Comparison of ENCODE assay signal across 8 cellular contexts in the genomic region with DNA sequence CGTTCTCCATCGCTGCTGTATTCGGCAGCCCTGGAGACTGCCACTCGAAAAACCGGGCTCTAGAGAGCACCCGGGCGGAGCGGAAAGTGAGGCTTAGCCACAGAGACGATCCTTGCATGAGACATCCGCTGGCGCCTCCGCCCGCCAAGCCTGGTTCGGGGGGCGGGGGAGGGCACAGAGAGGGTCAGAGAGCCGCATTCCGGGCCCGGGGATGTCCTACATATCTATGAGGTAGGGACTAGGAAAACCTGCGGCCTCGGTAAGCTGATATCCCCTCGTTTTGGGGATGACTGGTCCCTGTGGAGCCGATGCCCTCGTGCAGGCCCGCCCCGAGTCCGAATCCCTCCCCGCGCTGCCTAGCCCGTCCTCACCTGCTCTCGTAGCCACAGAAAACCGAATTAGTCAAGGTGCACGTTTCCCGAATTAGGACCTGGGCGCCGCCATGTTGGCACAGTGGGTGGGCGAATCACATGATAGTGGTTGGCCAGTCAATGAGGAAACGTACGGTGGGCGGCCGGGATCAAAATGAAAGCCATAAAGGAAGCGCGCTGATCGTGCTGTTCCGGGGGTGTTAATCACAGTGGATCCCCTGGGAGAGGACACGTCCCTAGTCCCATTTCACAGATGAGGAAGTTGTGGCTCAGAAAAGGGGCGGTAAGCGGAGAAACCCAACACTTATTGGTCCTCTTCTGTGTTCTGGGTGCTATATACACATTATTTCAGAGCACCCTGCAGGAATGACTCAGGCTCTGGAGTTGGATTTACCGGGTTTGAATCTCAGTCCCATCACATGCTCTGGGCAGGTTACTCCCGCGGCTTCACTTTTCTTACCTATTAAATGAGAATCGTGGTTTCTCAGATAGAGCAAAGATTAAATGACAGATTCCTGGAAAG. TPM values are rescaled to one million over a fixed set of nuclear protein-coding genes. Genes with fewer than 3 reads are reported as not detected.
DNase-seq lines count a peak whose midpoint lies in the region; ATAC-seq and TF ChIP-seq lines count a peak whose summit lies in the region.

A gene (minus strand): TSS at position 459 of the 894 bp plus-strand sequence. CDS start 341 bp downstream, at position 118.

- H3K79me2 ChIP-seq in neural cell (replicated peaks; ENCODE audit: insufficient read depth, low read length): peaks cover 38% of the 10 kb centered on the region

- TF ChIP-seq RAD21 in neural cell (conservative IDR thresholded peaks at IDR 0.05): no peak

- H3K36me3 Mint-ChIP-seq in stimulated activated naive CD8-positive, alpha-beta T cell treated with anti-CD3 and anti-CD28 coated beads, Interleukin-15, Interleukin-2, amounts not matched to agents 100 ng/mL and 50 ng/mL, for 24 hours (ENCODE audit: low read depth): peaks cover 25% of the 10 kb centered on the region

- no peaks in the 10 kb centered on the region for H4K20me1 ChIP-seq in neural cell (ENCODE audit: insufficient read depth)

- TF ChIP-seq CTCF in neural cell (IDR thresholded peaks at IDR 0.05; ENCODE audit: poor library complexity, severe bottlenecking): no peak

- H3K27ac Mint-ChIP-seq in stimulated activated naive CD8-positive, alpha-beta T cell treated with anti-CD3 and anti-CD28 coated beads, Interleukin-15, Interleukin-2, amounts not matched to agents 100 ng/mL and 50 ng/mL, for 24 hours: peak within 1 kb of the TSS; percentile 93

- H3K9me3 Mint-ChIP-seq in stimulated activated naive CD8-positive, alpha-beta T cell treated with anti-CD3 and anti-CD28 coated beads, Interleukin-15, Interleukin-2, amounts not matched to agents 100 ng/mL and 50 ng/mL, for 24 hours: no peaks in the 10 kb centered on the region

- H3K27me3 Mint-ChIP-seq in stimulated activated naive CD8-positive, alpha-beta T cell treated with anti-CD3 and anti-CD28 coated beads, Interleukin-15, Interleukin-2, amounts not matched to agents 100 ng/mL and 50 ng/mL, for 24 hours: no peaks in the 10 kb centered on the region

- no peaks in the 10 kb centered on the region for H3K9me2 ChIP-seq in neural cell (ENCODE audit: insufficient read depth, low read length)

- peak within 1 kb of the TSS; percentile 98 for H3K4me3 Mint-ChIP-seq in stimulated activated naive CD8-positive, alpha-beta T cell treated with anti-CD3 and anti-CD28 coated beads, Interleukin-15, Interleukin-2, amounts not matched to agents 100 ng/mL and 50 ng/mL, for 24 hours

- H2AFZ ChIP-seq in neural cell (ENCODE audit: low read depth, low read length): peak within 1 kb of the TSS; percentile 63

- H3F3A ChIP-seq in neural cell (ENCODE audit: insufficient read depth, low read length, poor library complexity, severe bottlenecking): no peaks in the 10 kb centered on the region

- H3K4me3 ChIP-seq in neural cell (ENCODE audit: low read length): peak within 1 kb of the TSS; percentile 94

- H3K9me3 ChIP-seq in neural cell (ENCODE audit: low read length): no peaks in the 10 kb centered on the region

- peak within 1 kb of the TSS; percentile 78 for H3K4me2 ChIP-seq in neural cell (ENCODE audit: low read length)

- H3K36me3 ChIP-seq in neural cell (ENCODE audit: insufficient read depth, low read length): no peaks in the 10 kb centered on the region

- H3K9ac ChIP-seq in neural cell (ENCODE audit: low read length): peak within 1 kb of the TSS; percentile 74

- H3K27me3 ChIP-seq in neural cell (ENCODE audit: insufficient read depth, low read depth, low read length): no peaks in the 10 kb centered on the region

- peak; percentile 50 for TF ChIP-seq EP300 in neural cell (conservative IDR thresholded peaks at IDR 0.05; ENCODE audit: poor library complexity, severe bottlenecking)

- peak; percentile 95 for DNase-seq in CD1c-positive myeloid dendritic cell (ENCODE audit: extremely low spot score)
- peak; percentile 96 for DNase-seq in M059J (ENCODE audit: low read depth)
- DNase-seq in SHP77 (lab: John Stamatoyannopoulos, UW): peak; percentile 89 to 92
- peak; percentile 87 for DNase-seq in activated T-helper 9 cell treated with anti-CD3 and anti-CD28 coated beads, Interleukin-2, amount 50 U/mL, for 16 hours (ENCODE audit: low read depth)
- peak; percentile 80 for DNase-seq in fibroblast of the conjunctiva (ENCODE audit: low read depth)

- peak; percentile 53 for ATAC-seq in GM21447 (IDR thresholded peaks at IDR 0.05; ENCODE audit: unreplicated experiment)

- H3K27ac ChIP-seq in neural cell (ENCODE audit: low read length): peak within 1 kb of the TSS; percentile 15

- H3K4me1 Mint-ChIP-seq in stimulated activated naive CD8-positive, alpha-beta T cell treated with anti-CD3 and anti-CD28 coated beads, Interleukin-15, Interleukin-2, amounts not matched to agents 100 ng/mL and 50 ng/mL, for 24 hours (ENCODE audit: low read depth): peaks cover 59% of the 10 kb centered on the region

TF ChIP-seq in neural cell, 6 proteins besides CTCF, POLR2A, EP300 and RAD21:
- TF ChIP-seq SMC3 (conservative IDR thresholded peaks at IDR 0.05; ENCODE audit: poor library complexity) (no peak), TAF1 (IDR thresholded peaks at IDR 0.05; ENCODE audit: low read depth) (no peak), EZH2 (IDR thresholded peaks at IDR 0.05; ENCODE audit: borderline replicate concordance, insufficient read depth, low read length, poor library complexity, severe bottlenecking) (no peak), MXI1 (conservative IDR thresholded peaks at IDR 0.05; ENCODE audit: poor library complexity, severe bottlenecking) (peak; percentile 100), POLR2AphosphoS5 (IDR thresholded peaks at IDR 0.05) (peak; percentile 77)
- TF ChIP-seq, protein P1, sequence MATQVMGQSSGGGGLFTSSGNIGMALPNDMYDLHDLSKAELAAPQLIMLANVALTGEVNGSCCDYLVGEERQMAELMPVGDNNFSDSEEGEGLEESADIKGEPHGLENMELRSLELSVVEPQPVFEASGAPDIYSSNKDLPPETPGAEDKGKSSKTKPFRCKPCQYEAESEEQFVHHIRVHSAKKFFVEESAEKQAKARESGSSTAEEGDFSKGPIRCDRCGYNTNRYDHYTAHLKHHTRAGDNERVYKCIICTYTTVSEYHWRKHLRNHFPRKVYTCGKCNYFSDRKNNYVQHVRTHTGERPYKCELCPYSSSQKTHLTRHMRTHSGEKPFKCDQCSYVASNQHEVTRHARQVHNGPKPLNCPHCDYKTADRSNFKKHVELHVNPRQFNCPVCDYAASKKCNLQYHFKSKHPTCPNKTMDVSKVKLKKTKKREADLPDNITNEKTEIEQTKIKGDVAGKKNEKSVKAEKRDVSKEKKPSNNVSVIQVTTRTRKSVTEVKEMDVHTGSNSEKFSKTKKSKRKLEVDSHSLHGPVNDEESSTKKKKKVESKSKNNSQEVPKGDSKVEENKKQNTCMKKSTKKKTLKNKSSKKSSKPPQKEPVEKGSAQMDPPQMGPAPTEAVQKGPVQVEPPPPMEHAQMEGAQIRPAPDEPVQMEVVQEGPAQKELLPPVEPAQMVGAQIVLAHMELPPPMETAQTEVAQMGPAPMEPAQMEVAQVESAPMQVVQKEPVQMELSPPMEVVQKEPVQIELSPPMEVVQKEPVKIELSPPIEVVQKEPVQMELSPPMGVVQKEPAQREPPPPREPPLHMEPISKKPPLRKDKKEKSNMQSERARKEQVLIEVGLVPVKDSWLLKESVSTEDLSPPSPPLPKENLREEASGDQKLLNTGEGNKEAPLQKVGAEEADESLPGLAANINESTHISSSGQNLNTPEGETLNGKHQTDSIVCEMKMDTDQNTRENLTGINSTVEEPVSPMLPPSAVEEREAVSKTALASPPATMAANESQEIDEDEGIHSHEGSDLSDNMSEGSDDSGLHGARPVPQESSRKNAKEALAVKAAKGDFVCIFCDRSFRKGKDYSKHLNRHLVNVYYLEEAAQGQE (IDR thresholded peaks at IDR 0.05; ENCODE audit: borderline replicate concordance): peak; percentile 57
TF ChIP-seq in neural cell: peak in this region for 3.

RNA-seq across cellular contexts. Expression of the gene that starts here (rescaled TPM):
- total RNA-seq in M059J (2014; rRNA removed; shearing (Covaris generic)): 19.9 and 23.0 TPM in 2 replicates
- 80.3 and 94.4 TPM in 2 replicates for polyA plus RNA-seq in neural cell
- 19.0 and 19.3 TPM in 2 replicates for polyA minus RNA-seq in neural cell

Comparison
In these comparisons a context has a peak if more than half of its experiments do, and no peak if none do; other contexts are left out.
1. Peak in every context shown above with its lines: DNase-seq, ATAC-seq, H3K4me3 ChIP-seq and H3K27ac ChIP-seq.